In the genomic region with DNA sequence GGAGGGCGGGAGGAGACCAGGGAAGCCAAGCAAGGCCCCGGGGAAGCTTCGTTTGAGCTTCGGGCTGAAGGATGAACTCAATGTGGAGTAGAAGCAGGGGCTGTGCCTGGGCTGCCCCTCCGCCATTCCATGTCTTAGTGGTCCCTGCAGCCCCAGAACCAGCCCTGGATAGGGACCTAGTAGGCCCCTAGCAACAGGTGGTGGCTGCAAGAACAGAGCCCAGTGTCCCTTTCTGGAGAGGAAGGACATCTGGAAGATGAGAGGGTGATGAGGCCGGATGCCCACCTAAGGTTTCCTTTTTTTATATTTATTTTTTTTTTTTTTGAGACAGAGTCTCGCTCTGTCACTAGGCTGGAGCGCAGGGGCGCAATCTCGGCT, we compare ENCODE assay signal across 7 cellular contexts. TPM values are rescaled to one million over a fixed set of nuclear protein-coding genes. Genes with fewer than 3 reads are reported as not detected.
DNase-seq lines count a peak whose midpoint lies in the region; FAIRE-seq and TF ChIP-seq lines count a peak whose summit lies in the region.

No MANE protein-coding gene starts in this region.

- no peaks in the 10 kb centered on the region for H3K9me3 Mint-ChIP-seq in astrocyte (ENCODE audit: unreplicated experiment)

- peaks cover 32% of the 10 kb centered on the region for H3K4me1 Mint-ChIP-seq in astrocyte (ENCODE audit: low read depth, unreplicated experiment)

- H3K9me3 ChIP-seq in HUES48 (ENCODE audit: control insufficient read depth, insufficient read depth, low read length) (no peaks in the 10 kb centered on the region), astrocyte (ENCODE audit: insufficient read depth, low read depth, low read length) (no peaks in the 10 kb centered on the region), mesenchymal stem cell (ENCODE audit: control insufficient read depth, low read length) (no peaks in the 10 kb centered on the region), stomach (no peaks in the 10 kb centered on the region)

- H4K20me1 ChIP-seq in astrocyte (ENCODE audit: insufficient read depth, low read length) = no peaks in the 10 kb centered on the region

- H2AFZ ChIP-seq in astrocyte (ENCODE audit: low read depth, low read length) (no peak overlapping the region), mesenchymal stem cell (ENCODE audit: low read depth, low read length) (no peak overlapping the region)

- intact Hi-C loops in stomach (cut with DNase I; ENCODE audit: low total_unique reads) = no loop called here

- H3K36me3 Mint-ChIP-seq in astrocyte (ENCODE audit: low read depth, unreplicated experiment) = peaks cover 26% of the 10 kb centered on the region

- no peak for TF ChIP-seq EP300 in stomach (IDR thresholded peaks at IDR 0.05)

- peak overlapping the region; percentile 79 for H3K4me2 ChIP-seq in astrocyte (ENCODE audit: low read length)
- H3K4me2 ChIP-seq in mesenchymal stem cell (ENCODE audit: low read length, poor library complexity, severe bottlenecking) = no peak overlapping the region

- peak overlapping the region; percentile 82 for H4K8ac ChIP-seq in mesenchymal stem cell (ENCODE audit: low read length)

- TF ChIP-seq CTCF in astrocyte (IDR thresholded peaks at IDR 0.05; ENCODE audit: insufficient read depth, low read depth, low read length) (no peak), stomach (IDR thresholded peaks at IDR 0.05) (no peak)

- H3K79me2 ChIP-seq in astrocyte (ENCODE audit: insufficient read depth, low read length) = peaks cover 4% of the 10 kb centered on the region

- H3K4me1 ChIP-seq in HUES48 (ENCODE audit: control insufficient read depth, insufficient read depth, low read length) (0 out of 2 replicates have a peak, but pooled peaks cover 10% of the 10 kb centered on the region), astrocyte (ENCODE audit: insufficient read depth, low read length) (peaks cover 48% of the 10 kb centered on the region), mesenchymal stem cell (ENCODE audit: control insufficient read depth, insufficient read depth, low read depth, low read length) (peaks cover 26% of the 10 kb centered on the region), stomach (peaks cover 38 to 72% (median 47%) of the 10 kb centered on the region in 4 donors)

- TF ChIP-seq POLR2A in stomach (IDR thresholded peaks at IDR 0.05) = no peak

- H3K4ac ChIP-seq in mesenchymal stem cell (ENCODE audit: low read depth in 1 of 2, low read length in 2 of 2) = peak overlapping the region in 1 of 2 experiments; percentile 93

- no peak overlapping the region for H3K23ac ChIP-seq in mesenchymal stem cell (ENCODE audit: low read length in 2 of 2)

- H3K36me3 ChIP-seq in HUES48 (ENCODE audit: control insufficient read depth, insufficient read depth, low read length) (peaks cover 5% of the 10 kb centered on the region), astrocyte (ENCODE audit: insufficient read depth, low read length) (peaks cover 4% of the 10 kb centered on the region), mesenchymal stem cell (ENCODE audit: control insufficient read depth in 1 of 2, insufficient read depth in 2 of 2, low read depth in 1 of 2, low read length in 2 of 2) (peaks cover 50% of the 10 kb centered on the region in 2 experiments), stomach (peaks cover 21 to 73% (median 62%) of the 10 kb centered on the region in 4 donors)

- peak overlapping the region in 1 of 2 experiments; percentile 8 for H3K14ac ChIP-seq in mesenchymal stem cell (ENCODE audit: low read length in 2 of 2)

- peak overlapping the region; percentile 60 for H3K4me3 Mint-ChIP-seq in astrocyte (ENCODE audit: unreplicated experiment)

- no peak overlapping the region for H2BK5ac ChIP-seq in mesenchymal stem cell (ENCODE audit: low read depth, low read length, poor library complexity, severe bottlenecking)

- peaks cover 31% of the 10 kb centered on the region for H3K79me1 ChIP-seq in mesenchymal stem cell (replicated peaks; ENCODE audit: low read length, poor library complexity, severe bottlenecking)

- no peak for FAIRE-seq in astrocyte (lab: Jason Lieb, UNC)

- peak overlapping the region; percentile 97 for H4K91ac ChIP-seq in mesenchymal stem cell (ENCODE audit: low read length)

- H3K27me3 Mint-ChIP-seq in astrocyte (ENCODE audit: low read depth, unreplicated experiment) = no peaks in the 10 kb centered on the region

- peak overlapping the region; percentile 68 for H2AK5ac ChIP-seq in mesenchymal stem cell (ENCODE audit: low read length, severe bottlenecking)

- no peak overlapping the region for H3K9ac ChIP-seq in HUES48 (ENCODE audit: low read depth, low read length)
- peak overlapping the region; percentile 86 for H3K9ac ChIP-seq in astrocyte (ENCODE audit: low read length)
- H3K9ac ChIP-seq in mesenchymal stem cell (ENCODE audit: low read length) = peak overlapping the region; percentile 97

- H2BK15ac ChIP-seq in mesenchymal stem cell (ENCODE audit: low read depth, poor library complexity, severe bottlenecking) = no peak overlapping the region

- peak overlapping the region; percentile 91 to 92 for H3K18ac ChIP-seq in mesenchymal stem cell (ENCODE audit: low read depth in 1 of 2, low read length in 2 of 2)

- H3K4me3 ChIP-seq in HUES48 (ENCODE audit: low read depth, low read length) (no peak overlapping the region), astrocyte (ENCODE audit: insufficient read depth, low read depth, low read length) (no peak overlapping the region), mesenchymal stem cell (ENCODE audit: insufficient read depth in 1 of 2, low read depth in 1 of 2, low read length in 2 of 2) (no peak overlapping the region), stomach (peak overlapping the region in 1 of 4 donors; percentile 7)

- H3K27ac ChIP-seq in HUES48 (ENCODE audit: low read depth, low read length) (peak overlapping the region; percentile 73), astrocyte (ENCODE audit: low read depth, low read length) (peak overlapping the region; percentile 97), mesenchymal stem cell (ENCODE audit: low read length, poor library complexity, severe bottlenecking) (peak overlapping the region; percentile 12), stomach (peak overlapping the region; percentile 81 to 91 (median 87))

- peak overlapping the region; percentile 100 for H3K27ac Mint-ChIP-seq in astrocyte (ENCODE audit: unreplicated experiment)

- H2BK120ac ChIP-seq in mesenchymal stem cell (ENCODE audit: low read depth, low read length) = peak overlapping the region; percentile 39

- H2BK12ac ChIP-seq in mesenchymal stem cell (ENCODE audit: low read length in 2 of 2) = peak overlapping the region; percentile 82 to 95

- H3K27me3 ChIP-seq in HUES48 (ENCODE audit: control insufficient read depth, insufficient read depth, low read length) = no peaks in the 10 kb centered on the region
- H3K27me3 ChIP-seq in astrocyte (ENCODE audit: insufficient read depth, low read length) = no peaks in the 10 kb centered on the region
- H3K27me3 ChIP-seq in mesenchymal stem cell (ENCODE audit: control insufficient read depth in 1 of 2, insufficient read depth in 1 of 2, low read length in 2 of 2) = no peaks in the 10 kb centered on the region
- H3K27me3 ChIP-seq in stomach = no peaks in the 10 kb centered on the region

- WGBS in mesenchymal stem cell = 76% methylated on average over 9 of the region's 10 CpGs
- 61 to 83% (median 73%) methylated on average over 10 of the region's 10 CpGs for WGBS in stomach, 5 donors

- no peak for DNase-seq in astrocyte (ENCODE audit: low read depth)
- no peak for DNase-seq in mesenchymal stem cell
- no peak for DNase-seq in stomach
- no peak for DNase-seq in activated gamma-delta T cell (lab: John Stamatoyannopoulos, UW)
- no peak for DNase-seq in NCI-H1105 treated with DMSO at 0.1 percent for 48 hours (lab: John Stamatoyannopoulos, UW)
- no peak for DNase-seq in OCI-M1 (lab: John Stamatoyannopoulos, UW)

RNA-seq across cellular contexts. Expression of a gene that starts 27.2 kb away (rescaled TPM):
- total RNA-seq in astrocyte (172 and 182 TPM in 2 replicates), stomach (100 to 1,000 TPM in 2 of 5 donors, 10 to 100 TPM in 3; 40.2 to 574 (median 71.4) TPM)
- 229 TPM for polyA plus RNA-seq in mesenchymal stem cell (2013, experiment 1 of 2)
- 222 TPM for polyA plus RNA-seq in mesenchymal stem cell (2013, experiment 2 of 2)
- 10 to 100 TPM; 17.6 to 30.9 (median 25.4) TPM for polyA plus RNA-seq in stomach

Comparison
In these comparisons a context has a peak if more than half of its experiments do, and no peak if none do; other contexts are left out.
1. H3K27ac ChIP-seq: peak in every context shown above with its lines; median percentile 97 in astrocyte; 87 in stomach; 73 in HUES48; 12 in mesenchymal stem cell.